ENCODE assay signal across 23 cellular contexts in the genomic region with DNA sequence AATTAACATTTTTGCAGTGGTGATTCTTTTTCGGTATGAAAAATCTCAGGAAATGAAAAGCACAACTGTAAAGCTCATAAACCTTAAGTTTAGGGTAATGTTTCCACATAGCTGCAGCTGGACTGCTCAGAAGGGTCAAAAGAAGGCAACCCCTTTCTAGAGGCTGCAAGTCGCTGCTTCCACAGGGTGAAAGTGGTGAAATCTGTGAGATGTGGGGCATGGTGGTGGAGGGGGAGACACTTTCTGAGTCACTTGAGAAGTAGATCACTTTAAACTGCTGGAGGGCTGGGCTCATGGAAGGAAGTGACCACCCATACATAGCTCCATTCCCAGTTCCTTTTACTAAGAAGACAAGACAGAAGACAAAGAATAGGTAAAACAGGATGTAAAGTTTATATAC. TPM values are rescaled to one million over a fixed set of nuclear protein-coding genes. Genes with fewer than 3 reads are reported as not detected.
DNase-seq lines count a peak whose midpoint lies in the region; TF ChIP-seq lines count a peak whose summit lies in the region.
"Had no signal": no experiment of that assay in that cellular context is flagged by ENCODE, and none has a peak within 500 bp of the region (broad histone marks: within the 10 kb centered on the region; RNA-seq: fewer than 3 reads in every experiment).

No MANE protein-coding gene starts in this region.

- H3K4me1 Mint-ChIP-seq in osteocyte (ENCODE audit: unreplicated experiment): peaks cover 12% of the 10 kb centered on the region

- TF ChIP-seq EP300 in esophagus muscularis mucosa (IDR thresholded peaks at IDR 0.05): no peak

- H3K9me3 ChIP-seq in Loucy (ENCODE audit: insufficient read depth, low read depth, low read length) (no peaks in the 10 kb centered on the region), esophagus muscularis mucosa (no peaks in the 10 kb centered on the region)
- H3K9me3 ChIP-seq: MG63, SJCRH30 had no signal

- H3K4me3 ChIP-seq in Loucy (ENCODE audit: low read length, poor library complexity, severe bottlenecking) (no peak overlapping the region), esophagus muscularis mucosa (no peak overlapping the region)
- H3K4me3 ChIP-seq: GM23248, MG63, PC-9, SJCRH30 had no signal

- H3K4me1 ChIP-seq in Loucy (ENCODE audit: insufficient read depth, low read length, poor library complexity, severe bottlenecking): peaks cover 27% of the 10 kb centered on the region
- no peaks in the 10 kb centered on the region for H3K4me1 ChIP-seq in esophagus muscularis mucosa
- H3K4me1 ChIP-seq: SJCRH30 had no signal

- no peaks in the 10 kb centered on the region for H3F3A ChIP-seq in Loucy (ENCODE audit: low read depth)

- H3K4me2 ChIP-seq in Loucy (ENCODE audit: low read depth, low read length, poor library complexity, severe bottlenecking): peak overlapping the region; percentile 29
- H3K4me2 ChIP-seq: PC-9 had no signal

- H3K36me3 ChIP-seq in Loucy (ENCODE audit: insufficient read depth, low read length): no peaks in the 10 kb centered on the region
- no peaks in the 10 kb centered on the region for H3K36me3 ChIP-seq in esophagus muscularis mucosa
- H3K36me3 ChIP-seq: MG63, SJCRH30 had no signal

- H3K27me3 ChIP-seq in Loucy (ENCODE audit: insufficient read depth, low read length, poor library complexity, severe bottlenecking) (no peaks in the 10 kb centered on the region), esophagus muscularis mucosa (no peaks in the 10 kb centered on the region)
- H3K27me3 ChIP-seq: MG63, SJCRH30 had no signal

- H3K9me3 Mint-ChIP-seq in osteocyte (ENCODE audit: unreplicated experiment): no peaks in the 10 kb centered on the region

- no peak overlapping the region for H3K27ac Mint-ChIP-seq in osteocyte (ENCODE audit: unreplicated experiment)
- H3K27ac Mint-ChIP-seq: CD14-positive monocyte had no signal

- no peak overlapping the region for H3K27ac ChIP-seq in esophagus muscularis mucosa (replicated peaks in 1 of 4)
- H3K27ac ChIP-seq: GM23248, PC-9, RWPE1, SJCRH30 had no signal

- H3K27me3 Mint-ChIP-seq in osteocyte (ENCODE audit: unreplicated experiment): peaks cover 61% of the 10 kb centered on the region

- no peak overlapping the region for H3K4me3 Mint-ChIP-seq in osteocyte (ENCODE audit: unreplicated experiment)

- intact Hi-C loops in esophagus muscularis mucosa (cut with DNase I): no loop called here

- 83% methylated on average over 2 of the region's 2 CpGs for WGBS in esophagus muscularis mucosa

- no peaks in the 10 kb centered on the region for H3K9me2 ChIP-seq in Loucy (replicated peaks; ENCODE audit: low read depth, low read length)

- no peaks in the 10 kb centered on the region for H3K79me2 ChIP-seq in Loucy (ENCODE audit: insufficient read depth, low read length)

- H3K36me3 Mint-ChIP-seq in osteocyte (ENCODE audit: unreplicated experiment): peaks cover 5% of the 10 kb centered on the region
- H3K36me3 Mint-ChIP-seq: CD14-positive monocyte had no signal

- no peaks in the 10 kb centered on the region for H4K20me1 ChIP-seq in Loucy (ENCODE audit: insufficient read depth, low read length, poor library complexity, severe bottlenecking)

- no peak overlapping the region for H3K9ac ChIP-seq in Loucy (ENCODE audit: low read depth, low read length, poor library complexity, severe bottlenecking)
- H3K9ac ChIP-seq: GM23248 had no signal

- TF ChIP-seq POLR2A in esophagus muscularis mucosa (IDR thresholded peaks at IDR 0.05; ENCODE audit: low read depth): no peak

- no peak for TF ChIP-seq CTCF in Loucy (conservative IDR thresholded peaks at IDR 0.05; ENCODE audit: low read length)
- no peak for TF ChIP-seq CTCF in esophagus muscularis mucosa (IDR thresholded peaks at IDR 0.05)
- no peak for TF ChIP-seq CTCF in osteocyte (IDR thresholded peaks at IDR 0.05)

- DNase-seq in CD1c-positive myeloid dendritic cell (ENCODE audit: extremely low spot score): peak; percentile 24
- DNase-seq in NOMO-1 treated with dmso at 0.1 percent for 144 hours (lab: John Stamatoyannopoulos, UW; ENCODE audit: unreplicated experiment): peak; percentile 50
- DNase-seq in esophagus muscularis mucosa (ENCODE audit: extremely low spot score): peak; percentile 45
- no peak for DNase-seq in inferior parietal cortex (ENCODE audit: extremely low spot score)
- DNase-seq in stimulated activated CD8-positive, alpha-beta memory T cell treated with anti-CD3 and anti-CD28 coated beads, Interleukin-4, amount 100 ng/mL, for 48 hours: no peak
- DNase-seq in osteocyte (ENCODE audit: extremely low spot score, unreplicated experiment): no peak
- DNase-seq in amygdala (lab: John Stamatoyannopoulos, UW): no peak
- DNase-seq: 8988T; COR-L47; GM23248; IMR-90; Karpas-422; MG63; NCI-H1694 treated with DMSO at 0.1 percent for 48 hours; NCI-H510A; NCI-H748 treated with DMSO at 0.1 percent for 48 hours; NK-92 treated with Interleukin-12 subunit alpha and Interleukin-12 subunit beta, amount 100 ng/mL, for 24 hours; PC-9; SJCRH30 had no signal

- H2AFZ ChIP-seq in Loucy (ENCODE audit: low read length): peak overlapping the region; percentile 79
- H2AFZ ChIP-seq: GM23248, PC-9 had no signal

RNA-seq across cellular contexts. Expression of a gene that starts 8.7 kb away (rescaled TPM):
- total RNA-seq in esophagus muscularis mucosa (10 to 100 TPM; 22.7 to 38.2 (median 23.6) TPM), osteocyte (87.7 and 102 TPM in 2 replicates)
- total RNA-seq: HT-29, IMR-90, PC-9, SJCRH30 had no signal

RNA-seq across cellular contexts. Expression of a gene that starts 20.4 kb away (rescaled TPM):
- total RNA-seq in esophagus muscularis mucosa (1 to 10 TPM in 1 of 4 donors, under 1 TPM in 2, not detected in 1; 0.19 to 1.4 (median 0.50) TPM), osteocyte (0.32 TPM in 1 of 2 replicates, not detected in the other)
- total RNA-seq: GM23248, HT-29, IMR-90, PC-9, SJCRH30 had no signal

Comparison
In these comparisons a context has a peak if more than half of its experiments do, and no peak if none do; other contexts are left out.
1. DNase-seq: peak in CD1c-positive myeloid dendritic cell (single experiment), NOMO-1 treated with dmso at 0.1 percent for 144 hours (single experiment) and esophagus muscularis mucosa (single experiment); none in inferior parietal cortex (single experiment), stimulated activated CD8-positive, alpha-beta memory T cell treated with anti-CD3 and anti-CD28 coated beads, Interleukin-4, amount 100 ng/mL, for 48 hours (single experiment), osteocyte (single experiment) and amygdala (0 of 56).